29 cellular contexts compared by ENCODE assay signal in the genomic region with DNA sequence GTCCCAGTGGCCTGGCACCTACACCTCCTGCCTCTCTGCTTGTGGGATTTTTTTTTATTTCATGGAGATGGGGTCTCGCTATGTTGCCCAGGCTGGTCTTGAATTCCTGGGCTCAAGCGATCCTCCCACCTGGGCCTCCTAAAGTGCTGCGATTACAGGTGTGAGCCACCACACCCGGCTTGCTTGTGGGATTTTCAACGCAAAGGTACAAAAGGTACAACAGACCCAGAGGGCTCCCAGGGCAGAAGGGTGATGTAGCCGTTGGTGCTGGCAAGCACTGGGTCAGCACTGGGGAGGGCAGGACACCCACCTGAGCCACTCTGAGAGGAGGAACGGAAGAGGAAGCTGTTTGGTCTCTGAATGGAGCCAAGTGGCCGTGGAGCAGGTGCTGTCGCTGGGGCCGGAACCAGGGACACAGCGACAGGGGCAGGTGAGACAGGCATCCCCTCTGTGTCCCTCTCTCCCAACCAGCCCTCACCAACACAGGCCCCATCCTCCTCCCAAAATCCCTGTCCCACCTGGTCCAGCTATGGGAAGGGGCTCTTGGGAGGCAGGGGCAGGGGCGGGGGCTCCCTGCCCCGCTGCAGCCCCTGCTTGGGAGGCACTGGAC. TPM values are rescaled to one million over a fixed set of nuclear protein-coding genes. Genes with fewer than 3 reads are reported as not detected.
DNase-seq lines count a peak whose midpoint lies in the region; ATAC-seq and TF ChIP-seq lines count a peak whose summit lies in the region.
"Had no signal": no experiment of that assay in that cellular context is flagged by ENCODE, and none has a peak within 500 bp of the region (broad histone marks: within the 10 kb centered on the region; RNA-seq: fewer than 3 reads in every experiment).

No MANE protein-coding gene starts in this region.

- H3K9me3 Mint-ChIP-seq in endodermal cell (no peaks in the 10 kb centered on the region), neural progenitor cell (no peaks in the 10 kb centered on the region), osteocyte (ENCODE audit: unreplicated experiment) (no peaks in the 10 kb centered on the region)
- H3K9me3 Mint-ChIP-seq: CD8-positive, alpha-beta memory T cell had no signal

- POLR2A ChIA-PET in AG04450 (lab: Yijun Ruan, JAX), result interaction anchor here (2.3 kb wide), 1 partner anchor 9 kb away, joined by 12 read pairs; a partner anchor contains a TSS

- no peaks in the 10 kb centered on the region for H3K27me3 Mint-ChIP-seq in endodermal cell (ENCODE audit: insufficient read depth)
- H3K27me3 Mint-ChIP-seq in neural progenitor cell (ENCODE audit: insufficient read depth, low read depth), result peaks cover 5% of the 10 kb centered on the region
- no peaks in the 10 kb centered on the region for H3K27me3 Mint-ChIP-seq in osteocyte (ENCODE audit: unreplicated experiment)
- H3K27me3 Mint-ChIP-seq: CD8-positive, alpha-beta memory T cell had no signal

- H3K27me3 ChIP-seq in AG04450 (ENCODE audit: control insufficient read depth, insufficient read depth, low read length) (no peaks in the 10 kb centered on the region), endodermal cell (ENCODE audit: control insufficient read depth, insufficient read depth, low read length, poor library complexity, severe bottlenecking) (no peaks in the 10 kb centered on the region), neural progenitor cell (no peaks in the 10 kb centered on the region)
- H3K27me3 ChIP-seq: BE2C, MG63, SJSA1 had no signal

- H3K4me1 ChIP-seq in endodermal cell (ENCODE audit: control insufficient read depth, insufficient read depth, low read length) (peaks cover 1% of the 10 kb centered on the region), neural progenitor cell (no peaks in the 10 kb centered on the region)
- H3K4me1 ChIP-seq: BE2C, SJSA1 had no signal

- H3K27ac ChIP-seq in 22Rv1, result peak overlapping the region; percentile 65; the same call in 1 of the 2 replicates
- peak overlapping the region; percentile 21 for H3K27ac ChIP-seq in AG04450 (ENCODE audit: low read depth, low read length)
- H3K27ac ChIP-seq in endodermal cell (ENCODE audit: low read depth, low read length), result no peak overlapping the region
- H3K27ac ChIP-seq in neural progenitor cell, result no peak overlapping the region
- H3K27ac ChIP-seq: PC-9, SJSA1 had no signal

- H3F3A ChIP-seq in neural progenitor cell (ENCODE audit: low read depth), result no peaks in the 10 kb centered on the region

- H3K4me1 Mint-ChIP-seq in endodermal cell (peaks cover 9% of the 10 kb centered on the region), neural progenitor cell (peaks cover 8% of the 10 kb centered on the region), osteocyte (ENCODE audit: unreplicated experiment) (peaks cover 4% of the 10 kb centered on the region)

- CTCF ChIA-PET in AG04450 (lab: Charles Lee), result no interaction called here

- H3K27ac Mint-ChIP-seq in endodermal cell, result no peak overlapping the region
- peak overlapping the region; percentile 42 for H3K27ac Mint-ChIP-seq in neural progenitor cell
- no peak overlapping the region for H3K27ac Mint-ChIP-seq in osteocyte (ENCODE audit: unreplicated experiment)
- H3K27ac Mint-ChIP-seq: CD14-positive monocyte had no signal

- DNase-seq in AG04450 (ENCODE audit: low read depth, low spot score), result no peak
- peak; percentile 31 for DNase-seq in endodermal cell
- no peak for DNase-seq in neural progenitor cell (ENCODE audit: low spot score)
- DNase-seq in osteocyte (ENCODE audit: extremely low spot score, unreplicated experiment), result no peak
- no peak for DNase-seq in NCI-H1930 (lab: John Stamatoyannopoulos, UW)
- DNase-seq: BE2C; DMS 273 treated with DMSO at 0.1 percent for 48 hours; DMS79; EL; GDM1; KG1; MG63; NCI-H1105 treated with DMSO at 0.1 percent for 48 hours; NCI-H146; NCI-H2029; NCI-H446 treated with DMSO at 0.1 percent for 48 hours; NCI-H526; NCI-H82; NK-92 treated with Interleukin-12 subunit alpha and Interleukin-12 subunit beta, amount 100 ng/mL, for 24 hours had no signal

- H3K36me3 Mint-ChIP-seq in endodermal cell (ENCODE audit: low read depth) (peaks cover 29% of the 10 kb centered on the region), neural progenitor cell (peaks cover 6% of the 10 kb centered on the region), osteocyte (ENCODE audit: unreplicated experiment) (peaks cover 15% of the 10 kb centered on the region)

- WGBS in endodermal cell (ENCODE audit: insufficient coverage in 1 of 2, insufficient read length in 1 of 2), 2 experiments, result 95 to 98% methylated on average over 10 to 13 of the region's 13 CpGs

- H3K4me3 ChIP-seq in AG04450 (ENCODE audit: low read depth, low read length) (no peak overlapping the region), endodermal cell (ENCODE audit: low read length) (no peak overlapping the region), neural progenitor cell (no peak overlapping the region)
- H3K4me3 ChIP-seq: GM12878, MG63, PC-9, SJSA1 had no signal

- H3K4me3 Mint-ChIP-seq in endodermal cell (no peak overlapping the region), neural progenitor cell (no peak overlapping the region), osteocyte (ENCODE audit: unreplicated experiment) (no peak overlapping the region)
- H3K4me3 Mint-ChIP-seq: CD14-positive monocyte; CD8-positive, alpha-beta memory T cell had no signal

- H2AFZ ChIP-seq in neural progenitor cell (replicated peaks), result no peak overlapping the region
- H2AFZ ChIP-seq: PC-9 had no signal

- H3K9me3 ChIP-seq in AG04450 (ENCODE audit: control insufficient read depth, insufficient read depth, low read length) (no peaks in the 10 kb centered on the region; the same call in 1 of the 2 replicates), endodermal cell (ENCODE audit: control insufficient read depth, low read length) (no peaks in the 10 kb centered on the region), neural progenitor cell (ENCODE audit: low read depth) (no peaks in the 10 kb centered on the region)
- H3K9me3 ChIP-seq: BE2C, MG63, SJSA1 had no signal

- no peaks in the 10 kb centered on the region for H3K79me2 ChIP-seq in neural progenitor cell (ENCODE audit: low read depth)

- no peak overlapping the region for H3K4me2 ChIP-seq in neural progenitor cell
- H3K4me2 ChIP-seq: PC-9 had no signal

- no peaks in the 10 kb centered on the region for H4K20me1 ChIP-seq in neural progenitor cell (ENCODE audit: low read depth)

- ATAC-seq in GM21723 (IDR thresholded peaks at IDR 0.05; ENCODE audit: unreplicated experiment) (no peak), GM21619 (IDR thresholded peaks at IDR 0.05; ENCODE audit: unreplicated experiment) (no peak)
- ATAC-seq: GM12878 had no signal

- TF ChIP-seq CTCF in 22Rv1 (IDR thresholded peaks at IDR 0.05) (no peak), AG04450 (IDR thresholded peaks at IDR 0.05; ENCODE audit: low read depth, low read length) (no peak), endodermal cell (conservative IDR thresholded peaks at IDR 0.05) (no peak), neural progenitor cell (IDR thresholded peaks at IDR 0.05) (no peak), osteocyte (IDR thresholded peaks at IDR 0.05) (no peak)

- H3K9ac ChIP-seq in endodermal cell (ENCODE audit: extremely low read depth, low read length, poor library complexity, severe bottlenecking), result no peak overlapping the region
- H3K9ac ChIP-seq in neural progenitor cell, result no peak overlapping the region

- H3K36me3 ChIP-seq in endodermal cell (ENCODE audit: control insufficient read depth, insufficient read depth, low read length), result peaks cover 30% of the 10 kb centered on the region
- H3K36me3 ChIP-seq in neural progenitor cell, result no peaks in the 10 kb centered on the region
- H3K36me3 ChIP-seq: MG63 had no signal

RNA-seq across cellular contexts. Expression of a gene that starts 2.8 kb away (rescaled TPM):
- polyA plus RNA-seq in AG04450 (2011; rRNA removed), result not detected in 2 replicates
- polyA minus RNA-seq in AG04450 (2011; rRNA and poly(A)+ RNA removed), result not detected in 2 replicates
- total RNA-seq in endodermal cell (1 to 10 TPM; 5.8 to 6.3 TPM), neural progenitor cell (ENCODE audit: low replicate concordance) (1.5 TPM in 1 of 2 replicates, not detected in the other), osteocyte (1.5 TPM in 1 of 2 replicates, not detected in the other)
- polyA plus RNA-seq in endodermal cell (2013, experiment 1 of 2), result 5.6 TPM
- polyA plus RNA-seq in endodermal cell (2013, experiment 2 of 2), result 4.6 TPM
- total RNA-seq: RPMI7951, SJSA1 had no signal
- polyA plus RNA-seq: CD14-positive monocyte had no signal

RNA-seq across cellular contexts. Expression of a gene that starts 9.4 kb away (rescaled TPM):
- 11.3 and 12.9 TPM in 2 replicates for polyA plus RNA-seq in AG04450 (2011; rRNA removed)
- polyA minus RNA-seq in AG04450 (2011; rRNA and poly(A)+ RNA removed), result 16.2 and 22.0 TPM in 2 replicates
- 10 to 100 TPM; 49.4 to 56.0 TPM for total RNA-seq in endodermal cell
- polyA plus RNA-seq in endodermal cell (2013, experiment 1 of 2), result 50.6 TPM
- polyA plus RNA-seq in endodermal cell (2013, experiment 2 of 2), result 40.0 TPM
- 4.5 and 55.9 TPM in 2 replicates for total RNA-seq in neural progenitor cell (ENCODE audit: low replicate concordance)
- total RNA-seq in osteocyte, result 76.2 and 90.9 TPM in 2 replicates

RNA-seq across cellular contexts. Expression of a gene that starts 9.6 kb away (rescaled TPM):
- 0.29 and 0.33 TPM in 2 replicates for polyA plus RNA-seq in AG04450 (2011; rRNA removed)
- 0.35 and 2.1 TPM in 2 replicates for polyA minus RNA-seq in AG04450 (2011; rRNA and poly(A)+ RNA removed)
- total RNA-seq in endodermal cell (1 to 10 TPM; 1.3 to 3.0 TPM), neural progenitor cell (ENCODE audit: low replicate concordance) (1.2 and 2.5 TPM in 2 replicates), osteocyte (0.46 and 0.94 TPM in 2 replicates)
- 2.4 TPM for polyA plus RNA-seq in endodermal cell (2013, experiment 1 of 2)
- 1.4 TPM for polyA plus RNA-seq in endodermal cell (2013, experiment 2 of 2)
- total RNA-seq: HT1080 had no signal
- polyA plus RNA-seq: CD8-positive, alpha-beta memory T cell had no signal

RNA-seq across cellular contexts. Expression of a gene that starts 25.7 kb away (rescaled TPM):
- polyA plus RNA-seq in AG04450 (2011; rRNA removed), result 164 and 227 TPM in 2 replicates
- polyA minus RNA-seq in AG04450 (2011; rRNA and poly(A)+ RNA removed), result 37.1 and 50.6 TPM in 2 replicates
- total RNA-seq in endodermal cell, result 10 to 100 TPM; 17.5 to 37.7 TPM
- polyA plus RNA-seq in endodermal cell (2013, experiment 1 of 2), result 47.4 TPM
- 40.5 TPM for polyA plus RNA-seq in endodermal cell (2013, experiment 2 of 2)
- 6.6 and 8.5 TPM in 2 replicates for total RNA-seq in neural progenitor cell (ENCODE audit: low replicate concordance)
- total RNA-seq in osteocyte, result 608 and 626 TPM in 2 replicates

RNA-seq across cellular contexts. Expression of a gene that starts 35.9 kb away (rescaled TPM):
- polyA plus RNA-seq in AG04450 (2011; rRNA removed), result 9.1 and 10.0 TPM in 2 replicates
- polyA minus RNA-seq in AG04450 (2011; rRNA and poly(A)+ RNA removed), result 4.0 and 4.8 TPM in 2 replicates
- total RNA-seq in endodermal cell (10 to 100 TPM; 19.8 to 25.5 TPM), neural progenitor cell (ENCODE audit: low replicate concordance) (3.0 and 11.5 TPM in 2 replicates), osteocyte (24.5 and 26.3 TPM in 2 replicates)
- 33.1 TPM for polyA plus RNA-seq in endodermal cell (2013, experiment 1 of 2)
- 32.4 TPM for polyA plus RNA-seq in endodermal cell (2013, experiment 2 of 2)

Comparison
In these comparisons a context has a peak if more than half of its experiments do, and no peak if none do; other contexts are left out.
1. H3K27ac ChIP-seq: peak in 22Rv1 (single experiment) and AG04450 (single experiment); none in endodermal cell (single experiment) and neural progenitor cell (single experiment).